ENCODE assay signal across 15 cellular contexts in genomic region chr6:5337573-5337972, GRCh38.
A peak's percentile ranks its signal among the peaks of the same experiment; 100 is the strongest.
DNase-seq lines count a peak whose midpoint lies in the region; ATAC-seq and TF ChIP-seq lines count a peak whose summit lies in the region.
"Had no signal": no experiment of that assay in that cellular context is flagged by ENCODE, and none has a peak within 500 bp of the region (broad histone marks: within the 10 kb centered on the region; RNA-seq: fewer than 3 reads in every experiment).

No MANE protein-coding gene starts in this region.

- H3K4me3 ChIP-seq in MM.1S (ENCODE audit: low read length) (no peak overlapping the region; the same call in 1 of the 2 replicates), cardiac fibroblast (replicated peaks in 1 of 2; ENCODE audit: low read depth in 2 of 2, low read length in 2 of 2) (no peak overlapping the region), mesenchymal stem cell (ENCODE audit: insufficient read depth in 1 of 2, low read depth in 1 of 2, low read length in 2 of 2) (no peak overlapping the region)
- H3K4me3 ChIP-seq: body of pancreas, heart right ventricle, left ventricle myocardium inferior, suprapubic skin had no signal

- peaks cover 7% of the 10 kb centered on the region for H3K79me1 ChIP-seq in mesenchymal stem cell (replicated peaks; ENCODE audit: low read length, poor library complexity, severe bottlenecking)

- 83% methylated on average over 1 of the region's 2 CpGs for WGBS in mesenchymal stem cell

- no peak overlapping the region for H3K14ac ChIP-seq in mesenchymal stem cell (ENCODE audit: low read length in 2 of 2)

- H4K8ac ChIP-seq in mesenchymal stem cell (ENCODE audit: low read length): no peak overlapping the region

- peak; percentile 31 for DNase-seq in GM04503 (ENCODE audit: low read depth)
- DNase-seq in MM.1S: no peak
- peak; percentile 33 to 71 for DNase-seq in cardiac fibroblast (ENCODE audit: low read depth in 2 of 2)
- peak; percentile 18 for DNase-seq in mesenchymal stem cell
- no peak for DNase-seq in iPS-NIHi7 (ENCODE audit: extremely low spot score)
- DNase-seq in NCI-H1092 (lab: John Stamatoyannopoulos, UW): no peak
- DNase-seq: activated CD8-positive, alpha-beta T cell treated with anti-CD3 and anti-CD28 coated beads for 36 hours; activated effector memory CD4-positive, alpha-beta T cell treated with anti-CD3 and anti-CD28 coated beads, Interleukin-2, amount 50 U/mL, for 16 hours; body of pancreas; CD8-positive, alpha-beta T cell; heart right ventricle; left ventricle myocardium inferior; naive B cell had no signal

- H2AFZ ChIP-seq in MM.1S (ENCODE audit: low read length) (peak overlapping the region; percentile 29; the same call in 1 of the 2 replicates), mesenchymal stem cell (ENCODE audit: low read depth, low read length) (no peak overlapping the region)

- H2BK15ac ChIP-seq in mesenchymal stem cell (ENCODE audit: low read depth, poor library complexity, severe bottlenecking): no peak overlapping the region

- H3K27me3 ChIP-seq in MM.1S (replicated peaks; ENCODE audit: insufficient read depth, low read length): no peaks in the 10 kb centered on the region
- H3K27me3 ChIP-seq in mesenchymal stem cell (ENCODE audit: control insufficient read depth in 1 of 2, insufficient read depth in 1 of 2, low read length in 2 of 2): no peaks in the 10 kb centered on the region
- H3K27me3 ChIP-seq: body of pancreas, heart right ventricle, suprapubic skin had no signal

- H3K23ac ChIP-seq in mesenchymal stem cell (ENCODE audit: low read length in 2 of 2): no peak overlapping the region

- no peaks in the 10 kb centered on the region for H3K9me2 ChIP-seq in MM.1S (replicated peaks; ENCODE audit: insufficient read depth, low read length)

- no peaks in the 10 kb centered on the region for H3K36me3 ChIP-seq in MM.1S (replicated peaks; ENCODE audit: insufficient read depth, low read length)
- no peaks in the 10 kb centered on the region for H3K36me3 ChIP-seq in mesenchymal stem cell (ENCODE audit: control insufficient read depth in 1 of 2, insufficient read depth in 2 of 2, low read depth in 1 of 2, low read length in 2 of 2)
- H3K36me3 ChIP-seq: heart right ventricle, left ventricle myocardium inferior, suprapubic skin had no signal

- H3K27ac ChIP-seq in MM.1S (ENCODE audit: low read length): no peak overlapping the region
- H3K27ac ChIP-seq in mesenchymal stem cell (ENCODE audit: low read length, poor library complexity, severe bottlenecking): no peak overlapping the region
- H3K27ac ChIP-seq: body of pancreas, heart right ventricle, left ventricle myocardium inferior, suprapubic skin had no signal

- ATAC-seq in HG03439 (IDR thresholded peaks at IDR 0.05; ENCODE audit: unreplicated experiment): no peak
- ATAC-seq: activated CD8-positive, alpha-beta T cell treated with anti-CD3 and anti-CD28 coated beads for 36 hours; body of pancreas; CD8-positive, alpha-beta T cell; heart right ventricle had no signal

- no peak overlapping the region for H4K91ac ChIP-seq in mesenchymal stem cell (ENCODE audit: low read length)

- H4K20me1 ChIP-seq in MM.1S (ENCODE audit: insufficient read depth, low read length): no peaks in the 10 kb centered on the region

- H3K9ac ChIP-seq in MM.1S (ENCODE audit: low read length) (no peak overlapping the region), mesenchymal stem cell (ENCODE audit: low read length) (no peak overlapping the region)

- H3K9me3 ChIP-seq in MM.1S (replicated peaks; ENCODE audit: insufficient read depth, low read length) (no peaks in the 10 kb centered on the region), mesenchymal stem cell (ENCODE audit: control insufficient read depth, low read length) (no peaks in the 10 kb centered on the region)
- H3K9me3 ChIP-seq: body of pancreas, heart right ventricle, left ventricle myocardium inferior, suprapubic skin had no signal

- TF ChIP-seq CTCF in MM.1S (IDR thresholded peaks at IDR 0.05; ENCODE audit: low read length) (0 out of 2 replicates have a peak, but pooled peaks have one; percentile 8), cardiac fibroblast (IDR thresholded peaks at IDR 0.05; ENCODE audit: low read depth, low read length) (no peak)

- 0 out of 2 replicates have a peak, but pooled peaks cover 15% of the 10 kb centered on the region for H3K79me2 ChIP-seq in MM.1S (ENCODE audit: low read length)

- no peak overlapping the region for H3K4ac ChIP-seq in mesenchymal stem cell (ENCODE audit: low read depth in 1 of 2, low read length in 2 of 2)

- no peak overlapping the region for H2BK12ac ChIP-seq in mesenchymal stem cell (ENCODE audit: low read length in 2 of 2)

- no peak overlapping the region for H3K18ac ChIP-seq in mesenchymal stem cell (ENCODE audit: low read depth in 1 of 2, low read length in 2 of 2)

- H3K4me1 ChIP-seq in MM.1S (ENCODE audit: low read length): peaks cover 8% of the 10 kb centered on the region
- no peaks in the 10 kb centered on the region for H3K4me1 ChIP-seq in mesenchymal stem cell (ENCODE audit: control insufficient read depth, insufficient read depth, low read depth, low read length)
- H3K4me1 ChIP-seq: body of pancreas, suprapubic skin had no signal

- H2AK5ac ChIP-seq in mesenchymal stem cell (ENCODE audit: low read length, severe bottlenecking): no peak overlapping the region

- H2BK5ac ChIP-seq in mesenchymal stem cell (ENCODE audit: low read depth, low read length, poor library complexity, severe bottlenecking): no peak overlapping the region

- no peak overlapping the region for H2BK120ac ChIP-seq in mesenchymal stem cell (ENCODE audit: low read depth, low read length)

- H3K4me2 ChIP-seq in MM.1S (ENCODE audit: low read depth, low read length): peak overlapping the region; percentile 59
- no peak overlapping the region for H3K4me2 ChIP-seq in mesenchymal stem cell (ENCODE audit: low read length, poor library complexity, severe bottlenecking)

- peaks cover 7% of the 10 kb centered on the region for H3F3A ChIP-seq in MM.1S (ENCODE audit: insufficient read depth, low read length)

Comparison
In these comparisons a context has a peak if more than half of its experiments do, and no peak if none do; other contexts are left out.
1. DNase-seq: peak in GM04503 (single experiment), cardiac fibroblast (2 of 2) and mesenchymal stem cell (single experiment); none in MM.1S (single experiment), iPS-NIHi7 (single experiment) and NCI-H1092 (single experiment).